ENCODE assay signal across 9 cellular contexts in the genomic region with DNA sequence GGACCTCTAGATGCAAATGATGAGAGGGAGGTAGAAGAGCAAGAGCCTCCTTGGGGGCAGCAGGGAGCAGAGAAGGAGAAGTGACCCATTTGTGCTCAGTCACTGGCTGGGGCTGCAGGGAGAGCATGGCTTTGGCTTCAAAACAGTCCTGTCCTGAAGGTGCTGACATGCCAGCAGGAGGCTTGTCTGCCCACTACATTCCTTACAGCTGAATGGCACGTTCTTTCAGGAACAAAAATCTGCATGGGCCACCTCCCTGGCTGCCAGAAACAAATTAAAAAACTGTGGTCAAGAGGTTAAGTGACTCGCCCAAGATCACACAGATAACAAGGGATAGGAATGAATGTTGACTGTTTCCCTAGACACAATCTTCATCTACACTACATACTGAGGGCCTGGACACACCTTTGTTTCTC.
A peak's percentile ranks its signal among the peaks of the same experiment; 100 is the strongest.
DNase-seq lines count a peak whose midpoint lies in the region; ATAC-seq and TF ChIP-seq lines count a peak whose summit lies in the region.
"Had no signal": no experiment of that assay in that cellular context is flagged by ENCODE, and none has a peak within 500 bp of the region (broad histone marks: within the 10 kb centered on the region; RNA-seq: fewer than 3 reads in every experiment).

No MANE protein-coding gene starts in this region.

- H3K36me3 ChIP-seq in lower lobe of right lung: peaks cover 47% of the 10 kb centered on the region

- in situ Hi-C loops in Caki2 (cut with HindIII; ENCODE audit: low pct_unique_long_range_greater_than_20kb, low sequenced_read_pairs): no loop called here

- H3K4me3 ChIP-seq in lower lobe of right lung: no peak overlapping the region
- H3K4me3 ChIP-seq: pancreas had no signal

- H3K27me3 ChIP-seq in lower lobe of right lung (ENCODE audit: low read depth): no peaks in the 10 kb centered on the region
- H3K27me3 ChIP-seq: pancreas had no signal

- TF ChIP-seq CTCF in lower lobe of right lung (IDR thresholded peaks at IDR 0.05): no peak

- H3K4me1 ChIP-seq in lower lobe of right lung: no peaks in the 10 kb centered on the region
- H3K4me1 ChIP-seq: pancreas had no signal

- no peak for TF ChIP-seq EP300 in Ishikawa (IDR thresholded peaks at IDR 0.05; ENCODE audit: borderline replicate concordance)

- no peaks in the 10 kb centered on the region for H3K9me3 ChIP-seq in lower lobe of right lung
- H3K9me3 ChIP-seq: pancreas had no signal

- intact Hi-C loops in lower lobe of right lung (cut with DNase I): no loop called here

- no peak overlapping the region for H3K27ac ChIP-seq in lower lobe of right lung
- H3K27ac ChIP-seq: pancreas had no signal

- DNase-seq in Caki2 (ENCODE audit: low read depth) (peak; percentile 89), astrocyte of the hippocampus (ENCODE audit: low read depth, low spot score) (peak; percentile 89), lower lobe of right lung (no peak), NCI-H1930 (lab: John Stamatoyannopoulos, UW) (no peak), midbrain (lab: John Stamatoyannopoulos, UW) (no peak), superior temporal gyrus (ENCODE audit: extremely low spot score) (no peak)
- no peak for DNase-seq in stimulated activated CD4-positive, alpha-beta T cell treated with anti-CD3 and anti-CD28 coated beads, Interleukin-1b, Interleukin-23, amount 100 ng/mL, for 48 hours
- DNase-seq: pancreas had no signal

- no peak for TF ChIP-seq RAD21 in Ishikawa (IDR thresholded peaks at IDR 0.05; ENCODE audit: low read depth)

- peak; percentile 74 to 84 for ATAC-seq in lower lobe of right lung

TF ChIP-seq in Ishikawa, 13 proteins besides CTCF, POLR2A, EP300 and RAD21:
- TF ChIP-seq, protein P1, sequence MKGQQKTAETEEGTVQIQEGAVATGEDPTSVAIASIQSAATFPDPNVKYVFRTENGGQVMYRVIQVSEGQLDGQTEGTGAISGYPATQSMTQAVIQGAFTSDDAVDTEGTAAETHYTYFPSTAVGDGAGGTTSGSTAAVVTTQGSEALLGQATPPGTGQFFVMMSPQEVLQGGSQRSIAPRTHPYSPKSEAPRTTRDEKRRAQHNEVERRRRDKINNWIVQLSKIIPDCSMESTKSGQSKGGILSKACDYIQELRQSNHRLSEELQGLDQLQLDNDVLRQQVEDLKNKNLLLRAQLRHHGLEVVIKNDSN (IDR thresholded peaks at IDR 0.05): no peak
- TF ChIP-seq, protein P2, sequence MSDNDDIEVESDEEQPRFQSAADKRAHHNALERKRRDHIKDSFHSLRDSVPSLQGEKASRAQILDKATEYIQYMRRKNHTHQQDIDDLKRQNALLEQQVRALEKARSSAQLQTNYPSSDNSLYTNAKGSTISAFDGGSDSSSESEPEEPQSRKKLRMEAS (IDR thresholded peaks at IDR 0.05): no peak
- 0 out of 2 replicates have a peak, but pooled peaks have one; percentile 32 for TF ChIP-seq TEAD4 (IDR thresholded peaks at IDR 0.05)
- TF ChIP-seq EGR1 (IDR thresholded peaks at IDR 0.05): no peak

Comparison
In these comparisons a context has a peak if more than half of its experiments do, and no peak if none do; other contexts are left out.
1. DNase-seq: peak in Caki2 (single experiment) and astrocyte of the hippocampus (single experiment); none in lower lobe of right lung (single experiment), NCI-H1930 (0 of 2), stimulated activated CD4-positive, alpha-beta T cell treated with anti-CD3 and anti-CD28 coated beads, Interleukin-1b, Interleukin-23, amount 100 ng/mL, for 48 hours (single experiment), midbrain (single experiment) and superior temporal gyrus (single experiment).